ENCODE assay signal across 9 cellular contexts in genomic region chr16:67645397-67646121, GRCh38. TPM values are rescaled to one million over a fixed set of nuclear protein-coding genes. Genes with fewer than 3 reads are reported as not detected.
A peak's percentile ranks its signal among the peaks of the same experiment; 100 is the strongest.
DNase-seq lines count a peak whose midpoint lies in the region; ATAC-seq and TF ChIP-seq lines count a peak whose summit lies in the region.
"Had no signal": no experiment of that assay in that cellular context is flagged by ENCODE, and none has a peak within 500 bp of the region (broad histone marks: within the 10 kb centered on the region; RNA-seq: fewer than 3 reads in every experiment).

No MANE protein-coding gene starts in this region.

- WGBS in thyroid gland, 2 donors = 87 to 91% methylated on average over 6 to 9 of the region's 15 CpGs

- peaks cover 40% of the 10 kb centered on the region for H3K27me3 ChIP-seq in A673 (replicated peaks; ENCODE audit: insufficient read depth, low read depth, low read length, poor library complexity)
- H3K27me3 ChIP-seq in NT2/D1 (ENCODE audit: insufficient read depth, insufficient read length) = peaks cover 28% of the 10 kb centered on the region
- peaks cover 5% of the 10 kb centered on the region for H3K27me3 ChIP-seq in iPS-15b (ENCODE audit: control insufficient read depth, insufficient read depth, low read length)
- peaks cover 17% of the 10 kb centered on the region for H3K27me3 ChIP-seq in thyroid gland

- no TSS peak for BruUV-seq in A673 (replicated peaks; lab: Mats Ljungman, UMichigan)

- POLR2A ChIA-PET in A673 (lab: Charles Lee; ENCODE audit: low non-redundant PET) = interaction anchor here (0.7 kb wide), 1 partner anchor 84 kb away, joined by 4 read pairs; no protein-coding TSS in a partner anchor

- no peaks in the 10 kb centered on the region for H3K9me3 ChIP-seq in A673 (ENCODE audit: low read depth, low read length, poor library complexity, severe bottlenecking)
- H3K9me3 ChIP-seq in NT2/D1 (ENCODE audit: insufficient read depth, low read length) = no peaks in the 10 kb centered on the region
- H3K9me3 ChIP-seq in iPS-15b (ENCODE audit: control insufficient read depth, insufficient read depth, low read length) = no peaks in the 10 kb centered on the region
- no peaks in the 10 kb centered on the region for H3K9me3 ChIP-seq in thyroid gland

- CTCF ChIA-PET in A673 (lab: Charles Lee) = interaction anchor here (2.5 to 2.7 kb wide), 2 partner anchors 98 to 124 kb away, joined by 12 to 17 read pairs; no protein-coding TSS in a partner anchor

- TF ChIP-seq POLR2A in thyroid gland (IDR thresholded peaks at IDR 0.05) = no peak
- no peak for TF ChIP-seq POLR2A in GM18505 (IDR thresholded peaks at IDR 0.05; ENCODE audit: borderline replicate concordance, extremely low read depth, insufficient read depth, insufficient read length)

- H3K9ac ChIP-seq in NT2/D1 (ENCODE audit: insufficient read length, low read depth) (peak overlapping the region; percentile 79), iPS-15b (ENCODE audit: low read depth, low read length) (peak overlapping the region; percentile 73)

- intact Hi-C loops in A673 (cut with micrococcal nuclease; ENCODE audit: unreplicated experiment) (no loop called here), thyroid gland (cut with DNase I) (loop anchor here (5.0 kb wide), 1 partner anchor 98 kb away; no protein-coding TSS in a partner anchor)

- DNase-seq in A673 (ENCODE audit: low spot score) (no peak), NT2/D1 (ENCODE audit: low read depth, low spot score) (no peak), thyroid gland (no peak)
- no peak for DNase-seq in stimulated activated CD4-positive, alpha-beta T cell treated with anti-CD3 and anti-CD28 coated beads, Interleukin-12 subunit alpha, Interleukin-12 subunit beta, amount 100 ng/mL, for 4 hours
- DNase-seq in stimulated activated CD4-positive, alpha-beta T cell treated with anti-CD3 and anti-CD28 coated beads, Interleukin-4, amount 100 ng/mL, for 24 hours = no peak

- no peaks in the 10 kb centered on the region for H3K4me1 ChIP-seq in A673 (ENCODE audit: insufficient read depth, low read length, poor library complexity, severe bottlenecking)
- peaks cover 11% of the 10 kb centered on the region for H3K4me1 ChIP-seq in NT2/D1 (ENCODE audit: insufficient read depth, insufficient read length)
- peaks cover 2% of the 10 kb centered on the region for H3K4me1 ChIP-seq in iPS-15b (ENCODE audit: control insufficient read depth, insufficient read depth, low read length)
- H3K4me1 ChIP-seq in thyroid gland = peaks cover 9 to 36% of the 10 kb centered on the region in 2 donors

- TF ChIP-seq CTCF in A673 (conservative IDR thresholded peaks at IDR 0.05; ENCODE audit: low read depth, low read length) (no peak), thyroid gland (IDR thresholded peaks at IDR 0.05) (no peak)

- H3K4me3 ChIP-seq in A673 (ENCODE audit: low read depth, low read length, poor library complexity, severe bottlenecking) (peak overlapping the region; percentile 45), NT2/D1 (ENCODE audit: insufficient read length, low read depth) (peak overlapping the region; percentile 46), iPS-15b (ENCODE audit: low read depth, low read length) (peak overlapping the region; percentile 56), thyroid gland (replicated peaks in 1 of 3) (no peak overlapping the region)

- H3K27ac ChIP-seq in A673 (ENCODE audit: low read depth, low read length, poor library complexity, severe bottlenecking) (no peak overlapping the region), thyroid gland (no peak overlapping the region)

- no peaks in the 10 kb centered on the region for H3K36me3 ChIP-seq in A673 (ENCODE audit: insufficient read depth, low read length, poor library complexity, severe bottlenecking)
- peaks cover 3% of the 10 kb centered on the region for H3K36me3 ChIP-seq in NT2/D1 (ENCODE audit: insufficient read depth, insufficient read length, low read length)
- H3K36me3 ChIP-seq in iPS-15b (ENCODE audit: control insufficient read depth, insufficient read depth, low read length) = peaks cover 2% of the 10 kb centered on the region
- no peaks in the 10 kb centered on the region for H3K36me3 ChIP-seq in thyroid gland

- ATAC-seq in GM18517 (IDR thresholded peaks at IDR 0.05; ENCODE audit: unreplicated experiment) = peak; percentile 9
- no peak for ATAC-seq in GM18505 (IDR thresholded peaks at IDR 0.05; ENCODE audit: unreplicated experiment)

RNA-seq across cellular contexts. Expression of gene CARMIL2, which starts 0.6 kb away (rescaled TPM):
- 4.4 and 9.5 TPM in 2 replicates for total RNA-seq in A673 (2021)
- total RNA-seq in thyroid gland = 1 to 10 TPM in 2 of 4 donors, under 1 TPM in 2; 0.22 to 1.3 (median 0.92) TPM
- total RNA-seq: bronchial epithelial cell had no signal

RNA-seq across cellular contexts. Expression of gene ACD, which starts 14.5 kb away (rescaled TPM):
- total RNA-seq in A673 (2021) (45.8 and 48.0 TPM in 2 replicates), thyroid gland (10 to 100 TPM in 3 of 4 donors, 1 to 10 TPM in 1; 9.3 to 28.7 (median 21.5) TPM)

RNA-seq across cellular contexts. Expression of gene PARD6A, which starts 15.2 kb away (rescaled TPM):
- total RNA-seq in A673 (2021) (8.6 and 8.7 TPM in 2 replicates), thyroid gland (1 to 10 TPM; 2.5 to 8.8 (median 5.0) TPM)

RNA-seq across cellular contexts. Expression of gene ENKD1, which starts 21.0 kb away (rescaled TPM):
- 8.5 and 11.2 TPM in 2 replicates for total RNA-seq in A673 (2021)
- total RNA-seq in thyroid gland = 10 to 100 TPM; 14.2 to 33.2 (median 21.9) TPM

RNA-seq across cellular contexts. Expression of gene C16orf86, which starts 21.1 kb away (rescaled TPM):
- total RNA-seq in A673 (2021) = not detected in 2 replicates
- total RNA-seq in thyroid gland = 10 to 100 TPM in 1 of 4 donors, 1 to 10 TPM in 3; 3.9 to 10.7 (median 6.9) TPM

Comparison
In these comparisons a context has a peak if more than half of its experiments do, and no peak if none do; other contexts are left out.
1. H3K4me3 ChIP-seq: peak in A673 (single experiment), NT2/D1 (single experiment) and iPS-15b (single experiment); none in thyroid gland (0 of 3).